In genomic region chr5:142398719-142399034, GRCh38 we compare ENCODE assay signal across 20 cellular contexts.
DNase-seq lines count a peak whose midpoint lies in the region; ATAC-seq, FAIRE-seq and TF ChIP-seq lines count a peak whose summit lies in the region.
"Had no signal": no experiment of that assay in that cellular context is flagged by ENCODE, and none has a peak within 500 bp of the region (broad histone marks: within the 10 kb centered on the region; RNA-seq: fewer than 3 reads in every experiment).

No MANE protein-coding gene starts in this region.

- H3K4me2 ChIP-seq in HepG2 (ENCODE audit: low read depth, low read length): peak overlapping the region; percentile 54

- H3K27ac Mint-ChIP-seq in nephron progenitor cell: peak overlapping the region; percentile 93
- H3K27ac Mint-ChIP-seq in naive thymus-derived CD4-positive, alpha-beta T cell: no peak overlapping the region
- no peak overlapping the region for H3K27ac Mint-ChIP-seq in mesothelial cell of epicardium
- H3K27ac Mint-ChIP-seq: CD4-positive, CD25-positive, alpha-beta regulatory T cell; CD8-positive, alpha-beta memory T cell had no signal

- in situ Hi-C loops in HepG2 (cut with HindIII; ENCODE audit: extremely low pct_ligation_motif_present, low pct_unique_long_range_greater_than_20kb): no loop called here

- BruUV-seq in HepG2 (replicated peaks; lab: Mats Ljungman, UMichigan): no TSS peak

- H3K9me3 Mint-ChIP-seq in nephron progenitor cell: peaks cover 36% of the 10 kb centered on the region
- H3K9me3 Mint-ChIP-seq in naive thymus-derived CD4-positive, alpha-beta T cell: peaks cover 10 to 34% (median 21%) of the 10 kb centered on the region in 11 donors
- peaks cover 27% of the 10 kb centered on the region for H3K9me3 Mint-ChIP-seq in mesothelial cell of epicardium

- H3K36me3 Mint-ChIP-seq in nephron progenitor cell (ENCODE audit: low read depth): peaks cover 47% of the 10 kb centered on the region
- peaks cover 4 to 23% (median 22%) of the 10 kb centered on the region in 5 donors for H3K36me3 Mint-ChIP-seq in naive thymus-derived CD4-positive, alpha-beta T cell
- H3K36me3 Mint-ChIP-seq in mesothelial cell of epicardium: peaks cover 17% of the 10 kb centered on the region

- WGBS in HepG2 (ENCODE audit: low lambda C conversion rate): 5% methylated on average over 2 of the region's 4 CpGs
- WGBS in right lobe of liver (ENCODE audit: insufficient coverage, low coverage, low lambda C conversion rate, missing lambda C conversion rate): 80% methylated on average over 1 of the region's 4 CpGs

- peak; percentile 32 for DNase-seq in HepG2 (ENCODE audit: low spot score)
- no peak for DNase-seq in right lobe of liver
- peak; percentile 46 for DNase-seq in left kidney (ENCODE audit: low read depth, low spot score)
- no peak for DNase-seq in nephron progenitor cell
- no peak for DNase-seq in naive thymus-derived CD4-positive, alpha-beta T cell
- no peak for DNase-seq in NCI-H1436 treated with DMSO at 0.1 percent for 48 hours (lab: John Stamatoyannopoulos, UW)
- DNase-seq in mesothelial cell of epicardium (ENCODE audit: low spot score in 2 of 2, unreplicated experiment in 2 of 2): no peak
- DNase-seq: ACHN; BE2C; C1 segment of cervical spinal cord; Caco-2; CD4-positive, CD25-positive, alpha-beta regulatory T cell; CD8-positive, alpha-beta memory T cell; GM23248 had no signal

- no peak for TF ChIP-seq EP300 in HepG2 (IDR thresholded peaks at IDR 0.05; ENCODE audit: low read depth in 2 of 2, low read length in 2 of 2)
- no peak for TF ChIP-seq EP300 in HepG2 (CRISPR knock-in tag; IDR thresholded peaks at IDR 0.05; ENCODE audit: borderline replicate concordance)

- H3K4me3 Mint-ChIP-seq in nephron progenitor cell (no peak overlapping the region), mesothelial cell of epicardium (no peak overlapping the region)
- H3K4me3 Mint-ChIP-seq in naive thymus-derived CD4-positive, alpha-beta T cell: no peak overlapping the region
- H3K4me3 Mint-ChIP-seq: CD8-positive, alpha-beta memory T cell had no signal

- H3K4me3 ChIP-seq in HepG2 (replicated peaks in 1 of 3; ENCODE audit: insufficient read depth in 1 of 3, low read depth in 2 of 3, low read length in 3 of 3) (no peak overlapping the region), right lobe of liver (no peak overlapping the region)
- H3K4me3 ChIP-seq in naive thymus-derived CD4-positive, alpha-beta T cell (ENCODE audit: low read length): no peak overlapping the region
- H3K4me3 ChIP-seq: GM23248, HAP-1 had no signal

- H4K20me1 ChIP-seq in HepG2 (ENCODE audit: insufficient read depth, low read length): no peaks in the 10 kb centered on the region

- no peak for TF ChIP-seq POLR2A in HepG2 (IDR thresholded peaks at IDR 0.05; ENCODE audit: insufficient read depth in 1 of 2, low read depth in 2 of 2, low read length in 2 of 2)
- no peak for TF ChIP-seq POLR2A in right lobe of liver (IDR thresholded peaks at IDR 0.05)

- H3K9me3 ChIP-seq in HepG2 (ENCODE audit: low read length) (peaks cover 5% of the 10 kb centered on the region; the same call in 1 of the 2 replicates), right lobe of liver (no peaks in the 10 kb centered on the region)
- peaks cover 0 to 15% (median 5%) of the 10 kb centered on the region in 3 experiments for H3K9me3 ChIP-seq in naive thymus-derived CD4-positive, alpha-beta T cell (ENCODE audit: control insufficient read depth in 2 of 3, low read length in 3 of 3)
- H3K9me3 ChIP-seq: BE2C, HAP-1 had no signal

- H3K27me3 ChIP-seq in HepG2 (ENCODE audit: control insufficient read depth in 1 of 2, insufficient read depth in 2 of 2, low read length in 2 of 2) (no peaks in the 10 kb centered on the region), right lobe of liver (no peaks in the 10 kb centered on the region)
- H3K27me3 ChIP-seq in naive thymus-derived CD4-positive, alpha-beta T cell (ENCODE audit: control insufficient read depth in 2 of 2, insufficient read depth in 2 of 2, low read length in 2 of 2): no peaks in the 10 kb centered on the region
- H3K27me3 ChIP-seq: BE2C had no signal

- CTCF ChIA-PET in HepG2 (lab: Yijun Ruan, JAX; ENCODE audit: low intra/inter-chr PET ratio, low total read pairs): no interaction called here
- CTCF ChIA-PET in naive thymus-derived CD4-positive, alpha-beta T cell (lab: Charles Lee): no interaction called here

- peak; percentile 23 for FAIRE-seq in HepG2 (lab: Jason Lieb, UNC)
- FAIRE-seq: A204.1, D721Med, G401.6, GM12891, GM19239 had no signal

- ATAC-seq in HepG2 (peak; percentile 97), right lobe of liver (no peak)
- no peak for ATAC-seq in naive thymus-derived CD4-positive, alpha-beta T cell

- intact Hi-C loops in HepG2 (cut with micrococcal nuclease; ENCODE audit: unreplicated experiment): no loop called here
- intact Hi-C loops in right lobe of liver (cut with DNase I): no loop called here
- intact Hi-C loops in naive thymus-derived CD4-positive, alpha-beta T cell (cut with micrococcal nuclease): no loop called here

- no peak overlapping the region for H3K9ac ChIP-seq in HepG2 (ENCODE audit: insufficient read depth, low read depth, low read length)
- H3K9ac ChIP-seq: GM23248 had no signal

- H3K36me3 ChIP-seq in HepG2 (replicated peaks in 1 of 2; ENCODE audit: control insufficient read depth in 1 of 2, insufficient read depth in 2 of 2, low read length in 2 of 2): peaks cover 0 to 3% of the 10 kb centered on the region in 2 experiments; a peak in 2 of 5 replicates
- H3K36me3 ChIP-seq in right lobe of liver: no peaks in the 10 kb centered on the region
- H3K36me3 ChIP-seq in naive thymus-derived CD4-positive, alpha-beta T cell (ENCODE audit: control insufficient read depth in 2 of 3, insufficient read depth in 3 of 3, low read length in 3 of 3): no peaks in the 10 kb centered on the region
- H3K36me3 ChIP-seq: BE2C, HAP-1 had no signal

- no peak overlapping the region for H3K27ac ChIP-seq in HepG2 (ENCODE audit: extremely low read length, insufficient read depth, low read length)
- H3K27ac ChIP-seq in right lobe of liver: no peak overlapping the region
- H3K27ac ChIP-seq in naive thymus-derived CD4-positive, alpha-beta T cell (ENCODE audit: low read depth, low read length): no peak overlapping the region
- H3K27ac ChIP-seq: GM23248 had no signal

- H3K4me1 ChIP-seq in HepG2 (ENCODE audit: insufficient read depth, low read length) (peaks cover 39% of the 10 kb centered on the region), right lobe of liver (no peaks in the 10 kb centered on the region)
- no peaks in the 10 kb centered on the region for H3K4me1 ChIP-seq in naive thymus-derived CD4-positive, alpha-beta T cell (ENCODE audit: control insufficient read depth in 2 of 2, insufficient read depth in 2 of 2, low read length in 2 of 2)

- TF ChIP-seq RAD21 in HepG2 (CRISPR knock-in tag; IDR thresholded peaks at IDR 0.05): no peak

- H3K79me2 ChIP-seq in HepG2 (ENCODE audit: insufficient read depth, low read length): no peaks in the 10 kb centered on the region

- H3K27me3 Mint-ChIP-seq in nephron progenitor cell (ENCODE audit: low read depth, poor library complexity) (no peaks in the 10 kb centered on the region), mesothelial cell of epicardium (ENCODE audit: low read depth) (no peaks in the 10 kb centered on the region)
- H3K27me3 Mint-ChIP-seq in naive thymus-derived CD4-positive, alpha-beta T cell: peaks cover 0 to 9% (median 0%) of the 10 kb centered on the region in 5 donors

- TF ChIP-seq CTCF in HepG2 (CRISPR knock-in tag; IDR thresholded peaks at IDR 0.05): no peak
- no peak for TF ChIP-seq CTCF in right lobe of liver (IDR thresholded peaks at IDR 0.05)
- no peak for TF ChIP-seq CTCF in nephron progenitor cell (IDR thresholded peaks at IDR 0.05)
- TF ChIP-seq CTCF in mesothelial cell of epicardium (IDR thresholded peaks at IDR 0.05; ENCODE audit: unreplicated experiment): no peak

- H3K4me1 Mint-ChIP-seq in nephron progenitor cell (peaks cover 43% of the 10 kb centered on the region), mesothelial cell of epicardium (peaks cover 17% of the 10 kb centered on the region)
- H3K4me1 Mint-ChIP-seq in naive thymus-derived CD4-positive, alpha-beta T cell: peaks cover 0 to 6% (median 0%) of the 10 kb centered on the region in 7 donors

- no peak overlapping the region for H2AFZ ChIP-seq in HepG2 (ENCODE audit: low read length)
- H2AFZ ChIP-seq: GM23248 had no signal

- POLR2A ChIA-PET in HepG2 (lab: Yijun Ruan, JAX): no interaction called here
- POLR2A ChIA-PET in naive thymus-derived CD4-positive, alpha-beta T cell (lab: Charles Lee): no interaction called here

TF ChIP-seq in HepG2, 621 proteins besides CTCF, POLR2A, EP300 and RAD21 (continues in another document):
- peak; percentile 48 for TF ChIP-seq HNF4A (CRISPR knock-in tag; IDR thresholded peaks at IDR 0.05)
- TF ChIP-seq PAXIP1 (CRISPR knock-in tag; conservative IDR thresholded peaks at IDR 0.05): peak; percentile 33; the same call in 1 of the 2 replicates
- TF ChIP-seq GATA4 (IDR thresholded peaks at IDR 0.05; ENCODE audit: borderline replicate concordance, low read depth): no peak
- peak; percentile 49; the same call in 1 of the 2 replicates for TF ChIP-seq ZFX (CRISPR knock-in tag; IDR thresholded peaks at IDR 0.05; ENCODE audit: low read depth)
- peak; percentile 28; the same call in 1 of the 2 replicates for TF ChIP-seq ETV5 (CRISPR knock-in tag; IDR thresholded peaks at IDR 0.05; ENCODE audit: borderline replicate concordance)
- TF ChIP-seq GATAD1 (CRISPR knock-in tag; IDR thresholded peaks at IDR 0.05): no peak

Comparison
In these comparisons a context has a peak if more than half of its experiments do, and no peak if none do; other contexts are left out.
1. DNase-seq: peak in HepG2 (single experiment) and left kidney (single experiment); none in right lobe of liver (0 of 3), nephron progenitor cell (single experiment), naive thymus-derived CD4-positive, alpha-beta T cell (0 of 9), NCI-H1436 treated with DMSO at 0.1 percent for 48 hours (single experiment) and mesothelial cell of epicardium (0 of 2).